ENCODE assay signal across 33 cellular contexts in the genomic region with DNA sequence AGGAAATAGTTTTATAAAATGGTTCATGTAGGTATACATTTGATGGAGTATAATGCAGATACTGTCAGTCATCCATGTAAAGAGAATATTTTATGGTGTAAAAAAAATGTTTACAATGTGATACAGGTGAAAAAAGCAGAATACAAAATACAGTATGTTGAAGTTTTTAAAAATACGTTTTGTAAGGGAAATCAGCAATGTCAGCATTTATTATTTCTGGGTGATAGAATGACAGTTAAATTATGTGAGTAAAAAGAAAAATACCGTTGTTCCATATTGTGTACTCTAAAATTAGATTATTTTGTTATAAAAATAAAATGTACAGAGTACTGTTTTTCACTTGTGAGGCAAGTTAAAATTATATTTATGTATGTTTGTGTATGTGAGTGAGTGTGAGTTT.
"Had no signal": no experiment of that assay in that cellular context is flagged by ENCODE, and none has a peak within 500 bp of the region (broad histone marks: within the 10 kb centered on the region; RNA-seq: fewer than 3 reads in every experiment).

No MANE protein-coding gene starts in this region.

- H3K36me3 ChIP-seq: breast epithelium had no signal

- DNase-seq: activated CD4-positive, alpha-beta memory T cell treated with anti-CD3 and anti-CD28 coated beads, Interleukin-2, amount 10 ng/mL, durations not matched to agents 7 days and 5 days; activated CD4-positive, alpha-beta T cell treated with anti-CD3 and anti-CD28 coated beads for 1 hour; activated CD4-positive, alpha-beta T cell treated with anti-CD3 and anti-CD28 coated beads for 48 hours; activated CD4-positive, CD25-positive, alpha-beta regulatory T cell; activated CD8-positive, alpha-beta memory T cell treated with anti-CD3 and anti-CD28 coated beads for 24 hours; activated effector memory CD4-positive, alpha-beta T cell treated with anti-CD3 and anti-CD28 coated beads, Interleukin-2, amount 50 U/mL, for 16 hours; activated naive CD4-positive, alpha-beta T cell; activated naive CD8-positive, alpha-beta T cell treated with anti-CD3 and anti-CD28 coated beads, Interleukin-2, amount 10 ng/mL, durations not matched to agents 7 days and 5 days; activated T-cell treated with anti-CD3 and anti-CD28 coated beads, Interleukin-2, amount 50 U/mL, for 1 hour; activated T-cell treated with anti-CD3 and anti-CD28 coated beads, Interleukin-2, amount 50 U/mL, for 72 hours; cerebellar nuclear complex; Kasumi-1; KG1; MM.1S; MV-4-11; NCI-H1092; NCI-H1436 treated with DMSO at 0.1 percent for 48 hours; NCI-H1694 treated with DMSO at 0.1 percent for 48 hours; NCI-H2029 treated with DMSO at 0.1 percent for 48 hours; NCI-H2171; NCI-H526 treated with DMSO at 0.1 percent for 48 hours; OCI-M1; SHP77; T-helper 1 cell; T-helper 2 cell; T-helper 9 cell; WERI-Rb-1 had no signal

- H3K27ac ChIP-seq: breast epithelium, SJCRH30, WERI-Rb-1 had no signal

- FAIRE-seq: astrocyte had no signal

- H3K27me3 Mint-ChIP-seq: activated CD4-positive, alpha-beta memory T cell treated with anti-CD3 and anti-CD28 coated beads, Interleukin-2, amount 10 ng/mL, durations not matched to agents 7 days and 5 days; activated naive CD4-positive, alpha-beta T cell treated with anti-CD3 and anti-CD28 coated beads, Interleukin-2, amount 50 U/mL, for 24 hours; activated naive CD8-positive, alpha-beta T cell treated with anti-CD3 and anti-CD28 coated beads, Interleukin-2, amount 10 ng/mL, durations not matched to agents 7 days and 5 days; activated T-helper 17 cell treated with anti-CD3 and anti-CD28 coated beads, Interleukin-2, amount 50 U/mL, for 72 hours had no signal

- H3K9me3 ChIP-seq: body of pancreas, breast epithelium, SJCRH30 had no signal

- H3K27me3 ChIP-seq: body of pancreas, breast epithelium, SJCRH30 had no signal

- H3K4me3 ChIP-seq: body of pancreas, breast epithelium, SJCRH30 had no signal

- H3K4me3 Mint-ChIP-seq: activated CD4-positive, alpha-beta memory T cell treated with anti-CD3 and anti-CD28 coated beads, Interleukin-2, amount 10 ng/mL, durations not matched to agents 7 days and 5 days; activated naive CD4-positive, alpha-beta T cell treated with anti-CD3 and anti-CD28 coated beads, Interleukin-2, amount 50 U/mL, for 24 hours; activated naive CD8-positive, alpha-beta T cell treated with anti-CD3 and anti-CD28 coated beads, Interleukin-2, amount 10 ng/mL, durations not matched to agents 7 days and 5 days; activated T-cell treated with anti-CD3 and anti-CD28 coated beads, Interleukin-2, amount 50 U/mL, for 72 hours; activated T-helper 17 cell treated with anti-CD3 and anti-CD28 coated beads, Interleukin-2, amount 50 U/mL, for 72 hours had no signal

- H3K27ac Mint-ChIP-seq: activated CD4-positive, alpha-beta memory T cell treated with anti-CD3 and anti-CD28 coated beads, Interleukin-2, amount 10 ng/mL, durations not matched to agents 7 days and 5 days; activated naive CD8-positive, alpha-beta T cell treated with anti-CD3 and anti-CD28 coated beads, Interleukin-2, amount 10 ng/mL, durations not matched to agents 7 days and 5 days had no signal

- H3K9me3 Mint-ChIP-seq: activated CD4-positive, alpha-beta memory T cell treated with anti-CD3 and anti-CD28 coated beads, Interleukin-2, amount 10 ng/mL, durations not matched to agents 7 days and 5 days; activated naive CD4-positive, alpha-beta T cell treated with anti-CD3 and anti-CD28 coated beads, Interleukin-2, amount 50 U/mL, for 24 hours; activated naive CD8-positive, alpha-beta T cell treated with anti-CD3 and anti-CD28 coated beads, Interleukin-2, amount 10 ng/mL, durations not matched to agents 7 days and 5 days; activated T-cell treated with anti-CD3 and anti-CD28 coated beads, Interleukin-2, amount 50 U/mL, for 72 hours; activated T-helper 17 cell treated with anti-CD3 and anti-CD28 coated beads, Interleukin-2, amount 50 U/mL, for 72 hours had no signal

- ATAC-seq: activated T-cell treated with anti-CD3 and anti-CD28 coated beads, Interleukin-2, amount 50 U/mL, for 72 hours; activated T-helper 17 cell treated with anti-CD3 and anti-CD28 coated beads, Interleukin-2, amount 50 U/mL, for 72 hours had no signal

- H3K4me1 ChIP-seq: SJCRH30 had no signal
